Comparison of ENCODE assay signal across 10 cellular contexts in genomic region chr15:85723960-85724945, GRCh38.
A peak's percentile ranks its signal among the peaks of the same experiment; 100 is the strongest.
DNase-seq lines count a peak whose midpoint lies in the region; ATAC-seq and TF ChIP-seq lines count a peak whose summit lies in the region.
"Had no signal": no experiment of that assay in that cellular context is flagged by ENCODE, and none has a peak within 500 bp of the region (broad histone marks: within the 10 kb centered on the region; RNA-seq: fewer than 3 reads in every experiment).

No MANE protein-coding gene starts in this region.

- no peak for TF ChIP-seq POLR2A in body of pancreas (IDR thresholded peaks at IDR 0.05)

- 53 to 66% methylated on average over 10 of the region's 10 CpGs for WGBS in body of pancreas, 2 donors
- 47 to 62% methylated on average over 10 of the region's 10 CpGs for WGBS in lung, 2 donors

- H3K4me3 ChIP-seq in body of pancreas (no peak overlapping the region), lung (no peak overlapping the region), stomach smooth muscle (ENCODE audit: low read length in 2 of 2) (no peak overlapping the region)
- H3K4me3 ChIP-seq: neural progenitor cell had no signal

- H3K4me3 Mint-ChIP-seq in T-helper 17 cell = peak overlapping the region; percentile 82
- H3K4me3 Mint-ChIP-seq: neural progenitor cell had no signal

- intact Hi-C loops in body of pancreas (cut with DNase I) = no loop called here

- H3K27me3 ChIP-seq in body of pancreas = no peaks in the 10 kb centered on the region
- H3K27me3 ChIP-seq in lung (ENCODE audit: control insufficient read depth, insufficient read depth) = no peaks in the 10 kb centered on the region
- no peaks in the 10 kb centered on the region for H3K27me3 ChIP-seq in stomach smooth muscle (ENCODE audit: control insufficient read depth in 1 of 2, insufficient read depth in 2 of 2, low read length in 2 of 2)
- H3K27me3 ChIP-seq: neural progenitor cell had no signal

- no peaks in the 10 kb centered on the region for H3K27me3 Mint-ChIP-seq in T-helper 17 cell

- peaks cover 31% of the 10 kb centered on the region for H3K4me1 Mint-ChIP-seq in T-helper 17 cell
- H3K4me1 Mint-ChIP-seq: neural progenitor cell had no signal

- peak overlapping the region in 3 of 4 donors; percentile 26 to 49 (median 47) for H3K27ac ChIP-seq in body of pancreas
- H3K27ac ChIP-seq in lung (ENCODE audit: low read depth in 1 of 2, low read length in 1 of 2) = peak overlapping the region; percentile 69 to 77
- peak overlapping the region; percentile 77 for H3K27ac ChIP-seq in stomach smooth muscle (ENCODE audit: low read length)
- H3K27ac ChIP-seq: neural progenitor cell had no signal

- DNase-seq in T-helper 17 cell = no peak
- DNase-seq in body of pancreas = no peak
- no peak for DNase-seq in lung (ENCODE audit: low spot score)
- DNase-seq in NCI-H1417 (lab: John Stamatoyannopoulos, UW) = no peak
- DNase-seq in NCI-H2196 (lab: John Stamatoyannopoulos, UW; ENCODE audit: unreplicated experiment) = no peak
- DNase-seq in germinal center (ENCODE audit: low spot score) = no peak
- DNase-seq: head of caudate nucleus, NCI-H1092 treated with DMSO at 0.1 percent for 48 hours had no signal

- TF ChIP-seq CTCF in body of pancreas (IDR thresholded peaks at IDR 0.05) (no peak), lung (IDR thresholded peaks at IDR 0.05; ENCODE audit: control extremely low read depth, extremely low read depth) (no peak)

- peaks cover 18% of the 10 kb centered on the region for H3K4me1 ChIP-seq in body of pancreas
- peaks cover 4 to 18% of the 10 kb centered on the region in 2 donors for H3K4me1 ChIP-seq in lung (ENCODE audit: control insufficient read depth in 2 of 2, insufficient read depth in 2 of 2, low read length in 2 of 2)
- H3K4me1 ChIP-seq in stomach smooth muscle (ENCODE audit: control insufficient read depth, insufficient read depth, low read length) = peaks cover 18% of the 10 kb centered on the region
- H3K4me1 ChIP-seq: neural progenitor cell had no signal

- peak overlapping the region; percentile 97 for H3K27ac Mint-ChIP-seq in T-helper 17 cell
- H3K27ac Mint-ChIP-seq: neural progenitor cell had no signal

- H3K36me3 ChIP-seq in body of pancreas (replicated peaks in 1 of 2; ENCODE audit: insufficient read depth in 1 of 2, low read depth in 2 of 2) (peaks cover 21 to 59% of the 10 kb centered on the region in 2 donors), lung (ENCODE audit: control insufficient read depth in 2 of 2, insufficient read depth in 2 of 2, low read length in 2 of 2) (peaks cover 44 to 48% of the 10 kb centered on the region in 2 donors), stomach smooth muscle (ENCODE audit: control insufficient read depth in 2 of 2, insufficient read depth in 2 of 2, low read length in 2 of 2) (peaks cover 51 to 55% of the 10 kb centered on the region in 2 donors)
- H3K36me3 ChIP-seq: neural progenitor cell had no signal

- peak; percentile 90 for ATAC-seq in T-helper 17 cell
- ATAC-seq in body of pancreas = no peak
- ATAC-seq in lung (ENCODE audit: insufficient read depth, low FRiP score) = no peak

- no peaks in the 10 kb centered on the region for H3K9me3 ChIP-seq in T-helper 17 cell (ENCODE audit: control insufficient read depth, low read length, poor library complexity, severe bottlenecking)
- H3K9me3 ChIP-seq in body of pancreas = no peaks in the 10 kb centered on the region
- H3K9me3 ChIP-seq in lung (ENCODE audit: control insufficient read depth in 2 of 2, insufficient read depth in 1 of 2, low read length in 1 of 2) = no peaks in the 10 kb centered on the region
- no peaks in the 10 kb centered on the region for H3K9me3 ChIP-seq in stomach smooth muscle (ENCODE audit: control insufficient read depth in 2 of 2, low read length in 2 of 2)

- H3K9ac ChIP-seq in stomach smooth muscle (ENCODE audit: low read length in 2 of 2) = peak overlapping the region in 1 of 2 donors; percentile 29
- H3K9ac ChIP-seq: neural progenitor cell had no signal

- H3K36me3 Mint-ChIP-seq in T-helper 17 cell (ENCODE audit: low read depth) = peaks cover 25% of the 10 kb centered on the region
